19 cellular contexts compared by ENCODE assay signal in the genomic region with DNA sequence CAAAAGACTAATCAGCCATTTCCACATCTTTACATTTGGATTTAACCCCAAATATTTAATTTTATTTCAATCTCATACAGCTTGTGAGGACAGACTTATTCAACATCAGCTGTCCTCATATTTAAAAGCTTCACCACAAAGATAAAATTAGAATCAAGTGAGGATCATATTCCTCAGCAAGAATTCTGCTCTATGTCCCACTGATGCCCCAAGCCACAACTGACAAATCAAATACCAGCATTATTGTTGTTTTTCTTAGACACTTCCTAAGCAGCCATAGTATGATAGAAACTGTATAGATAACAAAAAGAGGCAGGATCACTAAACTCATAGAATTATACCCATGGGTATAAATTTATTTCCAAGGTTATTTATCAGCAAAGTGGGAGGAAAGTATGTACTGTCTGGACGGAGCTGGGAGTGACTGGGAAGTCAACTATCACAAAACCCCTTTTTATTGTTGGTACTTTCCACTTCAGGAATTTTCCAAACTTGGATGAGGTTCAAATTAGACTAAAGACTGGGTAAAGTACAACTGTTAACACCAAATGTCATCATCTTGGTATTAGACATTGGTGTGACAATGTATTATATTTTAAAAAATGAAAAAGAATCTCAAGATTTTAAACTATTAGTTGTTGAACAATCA. TPM values are rescaled to one million over a fixed set of nuclear protein-coding genes. Genes with fewer than 3 reads are reported as not detected.
DNase-seq lines count a peak whose midpoint lies in the region; ATAC-seq and TF ChIP-seq lines count a peak whose summit lies in the region.
"Had no signal": no experiment of that assay in that cellular context is flagged by ENCODE, and none has a peak within 500 bp of the region (broad histone marks: within the 10 kb centered on the region; RNA-seq: fewer than 3 reads in every experiment).

No MANE protein-coding gene starts in this region.

- no peak overlapping the region for H3K4me3 Mint-ChIP-seq in natural killer cell treated with Interleukin-12 subunit alpha and Interleukin-12 subunit beta and Interleukin-15 and Interleukin-18, amount 100 ng/mL, for 72 hours
- H3K4me3 Mint-ChIP-seq: activated CD8-positive, alpha-beta memory T cell treated with anti-CD3 and anti-CD28 coated beads, Interleukin-2, amount 10 ng/mL, durations not matched to agents 7 days and 5 days; endodermal cell; memory B cell had no signal

- H3K36me3 ChIP-seq in adipocyte (ENCODE audit: control insufficient read depth, insufficient read depth, low read length, severe bottlenecking) (no peaks in the 10 kb centered on the region), osteoblast (ENCODE audit: insufficient read depth, low read length) (no peaks in the 10 kb centered on the region), uterus (no peaks in the 10 kb centered on the region)
- H3K36me3 ChIP-seq: neutrophil had no signal

- DNase-seq in adipocyte (ENCODE audit: low read depth) (no peak), fibroblast of pulmonary artery (ENCODE audit: low read depth) (peak; percentile 24), osteoblast (ENCODE audit: insufficient read length, low spot score, missing footprints) (peak; percentile 77), uterus (no peak), foreskin fibroblast (no peak), amygdala (lab: John Stamatoyannopoulos, UW) (no peak)
- DNase-seq in natural killer cell treated with Interleukin-12 subunit alpha and Interleukin-12 subunit beta and Interleukin-15 and Interleukin-18, amount 100 ng/mL, for 72 hours (ENCODE audit: low spot score) = no peak
- DNase-seq: activated CD4-positive, CD25-positive, alpha-beta regulatory T cell; activated CD8-positive, alpha-beta memory T cell treated with anti-CD3 and anti-CD28 coated beads, Interleukin-2, amount 10 ng/mL, durations not matched to agents 7 days and 5 days; activated effector memory CD4-positive, alpha-beta T cell treated with anti-CD3 and anti-CD28 coated beads, Interleukin-2, amount 50 U/mL, for 16 hours; body of pancreas; endodermal cell; NCI-H1436 treated with DMSO at 0.1 percent for 48 hours; SHP77 had no signal

- no peak overlapping the region for H2AFZ ChIP-seq in osteoblast (ENCODE audit: low read length)

- ATAC-seq in natural killer cell treated with Interleukin-12 subunit alpha and Interleukin-12 subunit beta and Interleukin-15 and Interleukin-18, amount 100 ng/mL, for 72 hours = no peak
- ATAC-seq: activated CD8-positive, alpha-beta memory T cell treated with anti-CD3 and anti-CD28 coated beads, Interleukin-2, amount 10 ng/mL, durations not matched to agents 7 days and 5 days had no signal

- no peaks in the 10 kb centered on the region for H3K9me3 Mint-ChIP-seq in natural killer cell treated with Interleukin-12 subunit alpha and Interleukin-12 subunit beta and Interleukin-15 and Interleukin-18, amount 100 ng/mL, for 72 hours
- H3K9me3 Mint-ChIP-seq: endodermal cell, memory B cell had no signal

- H3K4me1 ChIP-seq in adipocyte (ENCODE audit: control insufficient read depth, insufficient read depth, low read length) (peaks cover 61% of the 10 kb centered on the region), osteoblast (ENCODE audit: insufficient read depth, low read length) (peaks cover 37% of the 10 kb centered on the region), uterus (peaks cover 0 to 6% of the 10 kb centered on the region in 2 donors)

- no peak for TF ChIP-seq POLR2A in uterus (IDR thresholded peaks at IDR 0.05)

- no peaks in the 10 kb centered on the region for H4K20me1 ChIP-seq in osteoblast (ENCODE audit: insufficient read depth, low read length)

- intact Hi-C loops in uterus (cut with DNase I; ENCODE audit: low total_unique reads) = no loop called here

- no peak for TF ChIP-seq CTCF in fibroblast of pulmonary artery (IDR thresholded peaks at IDR 0.05; ENCODE audit: low read length, missing control alignments)
- TF ChIP-seq CTCF in osteoblast (IDR thresholded peaks at IDR 0.05; ENCODE audit: extremely low read depth, low read depth, low read length) = no peak
- no peak for TF ChIP-seq CTCF in uterus (IDR thresholded peaks at IDR 0.05)
- TF ChIP-seq CTCF in foreskin fibroblast (IDR thresholded peaks at IDR 0.05; ENCODE audit: low read depth, low read length) = no peak

- no peaks in the 10 kb centered on the region for H3K9me3 ChIP-seq in adipocyte (ENCODE audit: control insufficient read depth, low read length)
- H3K9me3 ChIP-seq in osteoblast (ENCODE audit: low read depth, low read length) = no peaks in the 10 kb centered on the region
- H3K9me3 ChIP-seq in uterus = no peaks in the 10 kb centered on the region
- H3K9me3 ChIP-seq: body of pancreas, neutrophil had no signal

- H3K27me3 ChIP-seq in adipocyte (replicated peaks; ENCODE audit: control insufficient read depth, insufficient read depth, low read length) (no peaks in the 10 kb centered on the region), osteoblast (ENCODE audit: insufficient read depth, low read length) (no peaks in the 10 kb centered on the region), uterus (no peaks in the 10 kb centered on the region)
- H3K27me3 ChIP-seq: body of pancreas, neutrophil had no signal

- H3K4me3 ChIP-seq in adipocyte (ENCODE audit: low read length) (no peak overlapping the region), fibroblast of pulmonary artery (replicated peaks; ENCODE audit: low read depth, low read length) (no peak overlapping the region), osteoblast (ENCODE audit: insufficient read depth, low read length) (no peak overlapping the region), uterus (no peak overlapping the region), foreskin fibroblast (ENCODE audit: low read depth in 1 of 2, low read length in 2 of 2) (no peak overlapping the region)
- H3K4me3 ChIP-seq: body of pancreas had no signal

- no peaks in the 10 kb centered on the region for H3K79me2 ChIP-seq in osteoblast (ENCODE audit: insufficient read depth, low read length)

- no peaks in the 10 kb centered on the region for H3K4me1 Mint-ChIP-seq in natural killer cell treated with Interleukin-12 subunit alpha and Interleukin-12 subunit beta and Interleukin-15 and Interleukin-18, amount 100 ng/mL, for 72 hours (ENCODE audit: low read depth in 2 of 2)
- H3K4me1 Mint-ChIP-seq: activated CD8-positive, alpha-beta memory T cell treated with anti-CD3 and anti-CD28 coated beads, Interleukin-2, amount 10 ng/mL, durations not matched to agents 7 days and 5 days had no signal

- no peaks in the 10 kb centered on the region for H3K36me3 Mint-ChIP-seq in natural killer cell treated with Interleukin-12 subunit alpha and Interleukin-12 subunit beta and Interleukin-15 and Interleukin-18, amount 100 ng/mL, for 72 hours
- H3K36me3 Mint-ChIP-seq: activated CD8-positive, alpha-beta memory T cell treated with anti-CD3 and anti-CD28 coated beads, Interleukin-2, amount 10 ng/mL, durations not matched to agents 7 days and 5 days had no signal

- H3K27me3 Mint-ChIP-seq in natural killer cell treated with Interleukin-12 subunit alpha and Interleukin-12 subunit beta and Interleukin-15 and Interleukin-18, amount 100 ng/mL, for 72 hours = peaks cover 0 to 2% of the 10 kb centered on the region in 2 donors
- H3K27me3 Mint-ChIP-seq: memory B cell had no signal

- H3K27ac ChIP-seq in osteoblast (ENCODE audit: low read depth, low read length) (peak overlapping the region; percentile 79), uterus (peak overlapping the region; percentile 59 to 78)
- H3K27ac ChIP-seq: body of pancreas, C4-2B, neutrophil had no signal

- peak overlapping the region; percentile 47 for H3K9ac ChIP-seq in adipocyte (ENCODE audit: low read length)

- peak overlapping the region; percentile 1 for H3K4me2 ChIP-seq in osteoblast (ENCODE audit: insufficient read depth, low read length)

- H3K27ac Mint-ChIP-seq in natural killer cell treated with Interleukin-12 subunit alpha and Interleukin-12 subunit beta and Interleukin-15 and Interleukin-18, amount 100 ng/mL, for 72 hours = no peak overlapping the region
- H3K27ac Mint-ChIP-seq: activated CD8-positive, alpha-beta memory T cell treated with anti-CD3 and anti-CD28 coated beads, Interleukin-2, amount 10 ng/mL, durations not matched to agents 7 days and 5 days; endodermal cell; memory B cell had no signal

RNA-seq across cellular contexts. Expression of a gene that starts 29.8 kb away (rescaled TPM):
- total RNA-seq in osteoblast (not detected in 2 replicates), uterus (1 to 10 TPM in 3 of 4 donors, under 1 TPM in 1; 0.51 to 2.7 (median 1.1) TPM)
- not detected for total RNA-seq in natural killer cell treated with Interleukin-12 subunit alpha and Interleukin-12 subunit beta and Interleukin-15 and Interleukin-18, amount 100 ng/mL, for 72 hours
- total RNA-seq: activated CD8-positive, alpha-beta memory T cell treated with anti-CD3 and anti-CD28 coated beads, Interleukin-2, amount 10 ng/mL, durations not matched to agents 7 days and 5 days; endodermal cell; glomerular endothelial cell; T-helper 2 cell treated with Interferon-gamma antibody and Interleukin-4, amounts not matched to agents 100 ng/mL and 5 ng/mL, for 36 hours had no signal

RNA-seq across cellular contexts. Expression of a gene that starts 51.4 kb away (rescaled TPM):
- total RNA-seq in osteoblast (under 0.01 TPM in 1 of 2 replicates, not detected in the other), uterus (not detected)
- total RNA-seq in natural killer cell treated with Interleukin-12 subunit alpha and Interleukin-12 subunit beta and Interleukin-15 and Interleukin-18, amount 100 ng/mL, for 72 hours = not detected
- total RNA-seq: body of pancreas; endodermal cell; glomerular endothelial cell; T-helper 2 cell treated with Interferon-gamma antibody and Interleukin-4, amounts not matched to agents 100 ng/mL and 5 ng/mL, for 36 hours had no signal

Comparison
In these comparisons a context has a peak if more than half of its experiments do, and no peak if none do; other contexts are left out.
1. DNase-seq: peak in fibroblast of pulmonary artery (single experiment) and osteoblast (single experiment); none in adipocyte (single experiment), uterus (0 of 2), foreskin fibroblast (0 of 2), amygdala (0 of 56) and natural killer cell treated with Interleukin-12 subunit alpha and Interleukin-12 subunit beta and Interleukin-15 and Interleukin-18, amount 100 ng/mL, for 72 hours (single experiment).